Comparison of ENCODE assay signal across 15 cellular contexts in the genomic region with DNA sequence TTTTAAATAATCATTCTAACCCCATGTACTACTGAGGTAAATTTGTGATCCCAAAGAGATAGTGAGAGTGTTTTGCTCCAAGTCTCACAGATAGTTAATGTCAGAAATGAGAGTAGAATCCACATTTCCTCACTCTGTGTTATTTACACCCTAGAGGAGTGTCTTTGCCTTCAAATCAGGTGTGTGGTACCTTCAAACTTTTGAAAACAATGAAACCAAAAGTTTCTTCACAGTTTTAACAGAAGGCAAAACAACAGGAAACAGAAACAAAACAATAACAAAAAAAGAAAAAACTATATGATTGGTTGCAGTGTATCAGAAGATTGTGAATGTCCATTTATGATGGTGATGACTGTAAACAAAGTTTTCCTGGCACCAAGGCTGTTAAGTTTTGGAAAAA.
DNase-seq lines count a peak whose midpoint lies in the region; ATAC-seq, FAIRE-seq and TF ChIP-seq lines count a peak whose summit lies in the region.
"Had no signal": no experiment of that assay in that cellular context is flagged by ENCODE, and none has a peak within 500 bp of the region (broad histone marks: within the 10 kb centered on the region; RNA-seq: fewer than 3 reads in every experiment).

No MANE protein-coding gene starts in this region.

- H3K9me3 ChIP-seq in CD8-positive, alpha-beta memory T cell (ENCODE audit: low read length): no peaks in the 10 kb centered on the region
- no peaks in the 10 kb centered on the region for H3K9me3 ChIP-seq in right atrium auricular region
- H3K9me3 ChIP-seq: MG63 had no signal

- H3K9me3 Mint-ChIP-seq in CD8-positive, alpha-beta memory T cell: no peaks in the 10 kb centered on the region
- peaks cover 5% of the 10 kb centered on the region for H3K9me3 Mint-ChIP-seq in activated CD8-positive, alpha-beta T cell treated with anti-CD3 and anti-CD28 coated beads, Interleukin-2, amount 10 ng/mL, durations not matched to agents 7 days and 5 days (ENCODE audit: insufficient read depth)
- H3K9me3 Mint-ChIP-seq: H9 had no signal

- H3K36me3 Mint-ChIP-seq in CD8-positive, alpha-beta memory T cell: peaks cover 0 to 50% (median 9%) of the 10 kb centered on the region in 3 donors
- H3K36me3 Mint-ChIP-seq in activated CD8-positive, alpha-beta T cell treated with anti-CD3 and anti-CD28 coated beads, Interleukin-2, amount 10 ng/mL, durations not matched to agents 7 days and 5 days (ENCODE audit: low read depth): peaks cover 18% of the 10 kb centered on the region

- H3K4me3 Mint-ChIP-seq in CD8-positive, alpha-beta memory T cell: no peak overlapping the region
- H3K4me3 Mint-ChIP-seq in activated CD8-positive, alpha-beta T cell treated with anti-CD3 and anti-CD28 coated beads, Interleukin-2, amount 10 ng/mL, durations not matched to agents 7 days and 5 days: no peak overlapping the region
- H3K4me3 Mint-ChIP-seq: H9 had no signal

- H3K27me3 ChIP-seq in CD8-positive, alpha-beta memory T cell (ENCODE audit: insufficient read depth, low read length, poor library complexity, severe bottlenecking): no peaks in the 10 kb centered on the region
- H3K27me3 ChIP-seq in right atrium auricular region: no peaks in the 10 kb centered on the region
- H3K27me3 ChIP-seq: hepatocyte, MG63 had no signal

- DNase-seq in CD8-positive, alpha-beta memory T cell: no peak
- DNase-seq in GM19239 (ENCODE audit: insufficient read length, low spot score): no peak
- no peak for DNase-seq in activated CD8-positive, alpha-beta T cell treated with anti-CD3 and anti-CD28 coated beads, Interleukin-2, amount 10 ng/mL, durations not matched to agents 7 days and 5 days
- DNase-seq in DMS 273 (lab: John Stamatoyannopoulos, UW; ENCODE audit: unreplicated experiment): no peak
- DNase-seq in HPDE6-E6E7 (ENCODE audit: extremely low spot score): no peak
- no peak for DNase-seq in right atrium auricular region (ENCODE audit: low spot score)
- DNase-seq: activated CD4-positive, alpha-beta T cell treated with anti-CD3 and anti-CD28 coated beads, Interleukin-2, amount 50 U/mL, for 4 hours; activated gamma-delta T cell; DMS153; H9; MG63; Right ventricle myocardium superior had no signal

- H3K27ac ChIP-seq in CD8-positive, alpha-beta memory T cell (ENCODE audit: low read depth, low read length): no peak overlapping the region
- H3K27ac ChIP-seq in right atrium auricular region: no peak overlapping the region
- H3K27ac ChIP-seq: hepatocyte had no signal

- H3K36me3 ChIP-seq in CD8-positive, alpha-beta memory T cell (ENCODE audit: insufficient read depth, low read length): peaks cover 9% of the 10 kb centered on the region
- no peaks in the 10 kb centered on the region for H3K36me3 ChIP-seq in right atrium auricular region

- CTCF ChIA-PET in CD8-positive, alpha-beta memory T cell (lab: Charles Lee): no interaction called here
- CTCF ChIA-PET in activated CD8-positive, alpha-beta T cell treated with anti-CD3 and anti-CD28 coated beads, Interleukin-2, amount 10 ng/mL, durations not matched to agents 7 days and 5 days (lab: Charles Lee): no interaction called here

- no peak overlapping the region for H3K4me3 ChIP-seq in CD8-positive, alpha-beta memory T cell (ENCODE audit: low read length)
- H3K4me3 ChIP-seq in right atrium auricular region: no peak overlapping the region
- H3K4me3 ChIP-seq: hepatocyte, MG63 had no signal

- peak overlapping the region in 7 of 8 donors; percentile 13 to 87 (median 80) for H3K27ac Mint-ChIP-seq in CD8-positive, alpha-beta memory T cell
- H3K27ac Mint-ChIP-seq in activated CD8-positive, alpha-beta T cell treated with anti-CD3 and anti-CD28 coated beads, Interleukin-2, amount 10 ng/mL, durations not matched to agents 7 days and 5 days: peak overlapping the region; percentile 33
- H3K27ac Mint-ChIP-seq: H9 had no signal

- H3K27me3 Mint-ChIP-seq in CD8-positive, alpha-beta memory T cell: no peaks in the 10 kb centered on the region
- H3K27me3 Mint-ChIP-seq in activated CD8-positive, alpha-beta T cell treated with anti-CD3 and anti-CD28 coated beads, Interleukin-2, amount 10 ng/mL, durations not matched to agents 7 days and 5 days (ENCODE audit: low read depth): no peaks in the 10 kb centered on the region

- FAIRE-seq in GM19239 (lab: Jason Lieb, UNC): peak; percentile 81

- H3K4me1 Mint-ChIP-seq in CD8-positive, alpha-beta memory T cell: peaks cover 49 to 72% (median 67%) of the 10 kb centered on the region in 3 donors
- peaks cover 21% of the 10 kb centered on the region for H3K4me1 Mint-ChIP-seq in activated CD8-positive, alpha-beta T cell treated with anti-CD3 and anti-CD28 coated beads, Interleukin-2, amount 10 ng/mL, durations not matched to agents 7 days and 5 days (ENCODE audit: low read depth)

- POLR2A ChIA-PET in CD8-positive, alpha-beta memory T cell (lab: Charles Lee): no interaction called here
- POLR2A ChIA-PET in activated CD8-positive, alpha-beta T cell treated with anti-CD3 and anti-CD28 coated beads, Interleukin-2, amount 10 ng/mL, durations not matched to agents 7 days and 5 days (lab: Charles Lee): no interaction called here

- no peak for TF ChIP-seq CTCF in right atrium auricular region (IDR thresholded peaks at IDR 0.05)

- H3K4me1 ChIP-seq in CD8-positive, alpha-beta memory T cell (ENCODE audit: insufficient read depth, low read length): peaks cover 26% of the 10 kb centered on the region
- H3K4me1 ChIP-seq in right atrium auricular region: peaks cover 0 to 2% of the 10 kb centered on the region in 2 donors

- ATAC-seq in HG02798 (IDR thresholded peaks at IDR 0.05; ENCODE audit: poor library complexity, unreplicated experiment): peak; percentile 77
- no peak for ATAC-seq in activated CD8-positive, alpha-beta T cell treated with anti-CD3 and anti-CD28 coated beads, Interleukin-2, amount 10 ng/mL, durations not matched to agents 7 days and 5 days
- no peak for ATAC-seq in GM19463 (IDR thresholded peaks at IDR 0.05; ENCODE audit: unreplicated experiment)
